Comparison of ENCODE assay signal across 17 cellular contexts in genomic region chr2:47950340-47951280, GRCh38.
"Had no signal": no experiment of that assay in that cellular context is flagged by ENCODE, and none has a peak within 500 bp of the region (broad histone marks: within the 10 kb centered on the region; RNA-seq: fewer than 3 reads in every experiment).

No MANE protein-coding gene starts in this region.

- H3K36me3 Mint-ChIP-seq: activated naive CD8-positive, alpha-beta T cell treated with anti-CD3 and anti-CD28 coated beads for 36 hours; neural progenitor cell had no signal

- H3K9me3 ChIP-seq: gastrocnemius medialis, heart left ventricle, ovary, upper lobe of left lung had no signal

- H3K4me3 ChIP-seq: gastrocnemius medialis, heart left ventricle, lung, neural progenitor cell, ovary, upper lobe of left lung had no signal

- FAIRE-seq: islet of Langerhans had no signal

- H3K27ac Mint-ChIP-seq: activated CD4-positive, alpha-beta T cell treated with anti-CD3 and anti-CD28 coated beads, Interleukin-2, amount 10 ng/mL, durations not matched to agents 7 days and 5 days; activated naive CD8-positive, alpha-beta T cell treated with anti-CD3 and anti-CD28 coated beads for 36 hours; neural progenitor cell; stimulated activated naive CD8-positive, alpha-beta T cell treated with anti-CD3 and anti-CD28 coated beads, Interleukin-15, amount 100 ng/mL, for 72 hours had no signal

- H3K4me1 ChIP-seq: heart left ventricle, neural progenitor cell, upper lobe of left lung had no signal

- ATAC-seq: gastrocnemius medialis; heart left ventricle; left colon; sciatic nerve; stimulated activated naive CD8-positive, alpha-beta T cell treated with anti-CD3 and anti-CD28 coated beads, Interleukin-15, amount 100 ng/mL, for 72 hours had no signal

- H3K27me3 ChIP-seq: brain microvascular endothelial cell, gastrocnemius medialis, heart left ventricle, neural progenitor cell, ovary, upper lobe of left lung had no signal

- H3K27ac ChIP-seq: brain microvascular endothelial cell, gastrocnemius medialis, heart left ventricle, neural progenitor cell, ovary, upper lobe of left lung had no signal

- H2AFZ ChIP-seq: neural progenitor cell had no signal

- H3K4me2 ChIP-seq: neural progenitor cell had no signal

- H3K9me3 Mint-ChIP-seq: activated CD4-positive, alpha-beta T cell treated with anti-CD3 and anti-CD28 coated beads, Interleukin-2, amount 10 ng/mL, durations not matched to agents 7 days and 5 days; activated naive CD8-positive, alpha-beta T cell treated with anti-CD3 and anti-CD28 coated beads for 36 hours; stimulated activated naive CD8-positive, alpha-beta T cell treated with anti-CD3 and anti-CD28 coated beads, Interleukin-15, amount 100 ng/mL, for 72 hours had no signal

- H3K4me1 Mint-ChIP-seq: activated CD4-positive, alpha-beta T cell treated with anti-CD3 and anti-CD28 coated beads, Interleukin-2, amount 10 ng/mL, durations not matched to agents 7 days and 5 days; activated naive CD8-positive, alpha-beta T cell treated with anti-CD3 and anti-CD28 coated beads for 36 hours; neural progenitor cell; stimulated activated naive CD8-positive, alpha-beta T cell treated with anti-CD3 and anti-CD28 coated beads, Interleukin-15, amount 100 ng/mL, for 72 hours had no signal

- H3K36me3 ChIP-seq: brain microvascular endothelial cell, gastrocnemius medialis, heart left ventricle, neural progenitor cell, ovary, upper lobe of left lung had no signal

- H3K9ac ChIP-seq: neural progenitor cell had no signal

- H3K4me3 Mint-ChIP-seq: activated CD4-positive, alpha-beta T cell treated with anti-CD3 and anti-CD28 coated beads, Interleukin-2, amount 10 ng/mL, durations not matched to agents 7 days and 5 days; activated naive CD8-positive, alpha-beta T cell treated with anti-CD3 and anti-CD28 coated beads for 36 hours; neural progenitor cell; stimulated activated naive CD8-positive, alpha-beta T cell treated with anti-CD3 and anti-CD28 coated beads, Interleukin-15, amount 100 ng/mL, for 72 hours had no signal

- DNase-seq: activated CD4-positive, alpha-beta T cell treated with anti-CD3 and anti-CD28 coated beads, Interleukin-2, amount 10 ng/mL, durations not matched to agents 7 days and 5 days; activated CD8-positive, alpha-beta memory T cell treated with anti-CD3 and anti-CD28 coated beads, Interleukin-2, amount 50 U/mL, for 48 hours; activated naive CD8-positive, alpha-beta T cell treated with anti-CD3 and anti-CD28 coated beads for 36 hours; anterior cingulate cortex; brain microvascular endothelial cell; effector CD8-positive, alpha-beta T cell; gastrocnemius medialis; heart left ventricle; left colon; ovary; stimulated activated CD4-positive, alpha-beta T cell treated with anti-CD3 and anti-CD28 coated beads, Interleukin-1b, Interleukin-23, amount 100 ng/mL, for 48 hours; stimulated activated naive CD8-positive, alpha-beta T cell treated with anti-CD3 and anti-CD28 coated beads, Interleukin-15, amount 100 ng/mL, for 72 hours; upper lobe of left lung had no signal
